ENCODE assay signal across 1 cellular context in genomic region chr11:120224872-120225371, GRCh38.
TF ChIP-seq lines count a peak whose summit lies in the region.

No MANE protein-coding gene starts in this region.

TF ChIP-seq in K562, 482 proteins besides CTCF, POLR2A, EP300 and RAD21:
- TF ChIP-seq, protein P1, sequence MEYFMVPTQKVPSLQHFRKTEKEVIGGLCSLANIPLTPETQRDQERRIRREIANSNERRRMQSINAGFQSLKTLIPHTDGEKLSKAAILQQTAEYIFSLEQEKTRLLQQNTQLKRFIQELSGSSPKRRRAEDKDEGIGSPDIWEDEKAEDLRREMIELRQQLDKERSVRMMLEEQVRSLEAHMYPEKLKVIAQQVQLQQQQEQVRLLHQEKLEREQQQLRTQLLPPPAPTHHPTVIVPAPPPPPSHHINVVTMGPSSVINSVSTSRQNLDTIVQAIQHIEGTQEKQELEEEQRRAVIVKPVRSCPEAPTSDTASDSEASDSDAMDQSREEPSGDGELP (CRISPR knock-in tag; IDR thresholded peaks at IDR 0.05; ENCODE audit: borderline replicate concordance), result peak; percentile 57; the same call in 1 of the 2 replicates
- TF ChIP-seq, protein P2, sequence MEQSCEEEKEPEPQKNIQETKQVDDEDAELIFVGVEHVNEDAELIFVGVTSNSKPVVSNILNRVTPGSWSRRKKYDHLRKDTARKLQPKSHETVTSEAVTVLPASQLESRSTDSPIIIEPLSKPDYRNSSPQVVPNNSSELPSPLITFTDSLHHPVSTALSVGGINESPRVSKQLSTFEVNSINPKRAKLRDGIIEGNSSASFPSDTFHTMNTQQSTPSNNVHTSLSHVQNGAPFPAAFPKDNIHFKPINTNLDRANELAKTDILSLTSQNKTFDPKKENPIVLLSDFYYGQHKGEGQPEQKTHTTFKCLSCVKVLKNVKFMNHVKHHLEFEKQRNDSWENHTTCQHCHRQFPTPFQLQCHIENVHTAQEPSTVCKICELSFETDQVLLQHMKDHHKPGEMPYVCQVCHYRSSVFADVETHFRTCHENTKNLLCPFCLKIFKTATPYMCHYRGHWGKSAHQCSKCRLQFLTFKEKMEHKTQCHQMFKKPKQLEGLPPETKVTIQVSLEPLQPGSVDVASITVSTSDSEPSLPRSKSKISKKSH (CRISPR knock-in tag; IDR thresholded peaks at IDR 0.05), result no peak
- TF ChIP-seq, protein P3, sequence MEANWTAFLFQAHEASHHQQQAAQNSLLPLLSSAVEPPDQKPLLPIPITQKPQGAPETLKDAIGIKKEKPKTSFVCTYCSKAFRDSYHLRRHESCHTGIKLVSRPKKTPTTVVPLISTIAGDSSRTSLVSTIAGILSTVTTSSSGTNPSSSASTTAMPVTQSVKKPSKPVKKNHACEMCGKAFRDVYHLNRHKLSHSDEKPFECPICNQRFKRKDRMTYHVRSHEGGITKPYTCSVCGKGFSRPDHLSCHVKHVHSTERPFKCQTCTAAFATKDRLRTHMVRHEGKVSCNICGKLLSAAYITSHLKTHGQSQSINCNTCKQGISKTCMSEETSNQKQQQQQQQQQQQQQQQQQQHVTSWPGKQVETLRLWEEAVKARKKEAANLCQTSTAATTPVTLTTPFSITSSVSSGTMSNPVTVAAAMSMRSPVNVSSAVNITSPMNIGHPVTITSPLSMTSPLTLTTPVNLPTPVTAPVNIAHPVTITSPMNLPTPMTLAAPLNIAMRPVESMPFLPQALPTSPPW (CRISPR knock-in tag; IDR thresholded peaks at IDR 0.05), result no peak
- TF ChIP-seq SPI1 (IDR thresholded peaks at IDR 0.05; ENCODE audit: borderline replicate concordance, low read depth, low read length), result peak; percentile 93
